ENCODE assay signal across 21 cellular contexts in genomic region chr5:32094691-32095090, GRCh38.
DNase-seq lines count a peak whose midpoint lies in the region; ATAC-seq, FAIRE-seq and TF ChIP-seq lines count a peak whose summit lies in the region.
"Had no signal": no experiment of that assay in that cellular context is flagged by ENCODE, and none has a peak within 500 bp of the region (broad histone marks: within the 10 kb centered on the region; RNA-seq: fewer than 3 reads in every experiment).

No MANE protein-coding gene starts in this region.

- H3K27me3 Mint-ChIP-seq in Caco-2 (ENCODE audit: insufficient read depth, unreplicated experiment) (no peaks in the 10 kb centered on the region), astrocyte (ENCODE audit: low read depth, unreplicated experiment) (no peaks in the 10 kb centered on the region), nephron progenitor cell (ENCODE audit: low read depth, poor library complexity) (peaks cover 3% of the 10 kb centered on the region)
- no peaks in the 10 kb centered on the region for H3K27me3 Mint-ChIP-seq in effector memory CD8-positive, alpha-beta T cell
- H3K27me3 Mint-ChIP-seq: CD8-positive, alpha-beta memory T cell had no signal

- TF ChIP-seq CTCF in Caco-2 (IDR thresholded peaks at IDR 0.05; ENCODE audit: insufficient read depth in 1 of 2, low read depth in 1 of 2, low read length in 1 of 2, severe bottlenecking in 1 of 2, unreplicated experiment in 1 of 2), result no peak
- TF ChIP-seq CTCF in astrocyte (IDR thresholded peaks at IDR 0.05; ENCODE audit: insufficient read depth, low read depth, low read length), result no peak
- no peak for TF ChIP-seq CTCF in nephron progenitor cell (IDR thresholded peaks at IDR 0.05)
- TF ChIP-seq CTCF in testis (IDR thresholded peaks at IDR 0.05), result no peak

- CTCF ChIA-PET in Caco-2 (lab: Charles Lee), result interaction anchor here (0.6 kb wide), 1 partner anchor 200 kb away, joined by 3 read pairs; no protein-coding TSS in a partner anchor

- intact Hi-C loops in Caco-2 (cut with micrococcal nuclease; ENCODE audit: unreplicated experiment) (loop anchor here (5.0 kb wide), 2 partner anchors 167 to 562 kb away; partner anchors contain the start of genes C5orf22 and DROSHA), testis (cut with DNase I; ENCODE audit: low total_unique reads) (loop anchor here (5.0 kb wide), 1 partner anchor 267 kb away; no protein-coding TSS in a partner anchor)

- H3K4me1 ChIP-seq in Caco-2 (no peaks in the 10 kb centered on the region), astrocyte (ENCODE audit: insufficient read depth, low read length) (no peaks in the 10 kb centered on the region), testis (peaks cover 30% of the 10 kb centered on the region)

- WGBS in testis, 2 donors, result 83 to 84% methylated on average over 5 of the region's 5 CpGs

- no peak for ATAC-seq in GM21528 (IDR thresholded peaks at IDR 0.05; ENCODE audit: low FRiP score, unreplicated experiment)
- ATAC-seq in effector memory CD8-positive, alpha-beta T cell (replicated peaks), result no peak
- ATAC-seq: K562, PC-3 had no signal

- no peak for FAIRE-seq in astrocyte (lab: Jason Lieb, UNC)
- FAIRE-seq: D721Med, GM12891, H1, K562 had no signal

- no peak overlapping the region for H3K9ac ChIP-seq in astrocyte (ENCODE audit: low read length)

- H3K79me2 ChIP-seq in astrocyte (ENCODE audit: insufficient read depth, low read length), result no peaks in the 10 kb centered on the region

- H3K9me3 ChIP-seq in Caco-2 (no peaks in the 10 kb centered on the region), astrocyte (ENCODE audit: insufficient read depth, low read depth, low read length) (no peaks in the 10 kb centered on the region), testis (no peaks in the 10 kb centered on the region)

- H3K4me1 Mint-ChIP-seq in Caco-2 (ENCODE audit: low read depth, unreplicated experiment), result no peaks in the 10 kb centered on the region
- H3K4me1 Mint-ChIP-seq in astrocyte (ENCODE audit: low read depth, unreplicated experiment), result peaks cover 19% of the 10 kb centered on the region
- peaks cover 46% of the 10 kb centered on the region for H3K4me1 Mint-ChIP-seq in nephron progenitor cell
- peaks cover 3 to 5% of the 10 kb centered on the region in 2 donors for H3K4me1 Mint-ChIP-seq in effector memory CD8-positive, alpha-beta T cell (ENCODE audit: low read depth in 2 of 2)

- no peak for DNase-seq in Caco-2
- no peak for DNase-seq in astrocyte (ENCODE audit: low read depth)
- DNase-seq in nephron progenitor cell, result no peak
- DNase-seq in testis, result no peak
- no peak for DNase-seq in NCI-H345 treated with DMSO at 0.1 percent for 48 hours (lab: John Stamatoyannopoulos, UW; ENCODE audit: unreplicated experiment)
- no peak for DNase-seq in effector memory CD8-positive, alpha-beta T cell
- DNase-seq: C1 segment of cervical spinal cord; CD8-positive, alpha-beta memory T cell; NCI-H1105; NCI-H187; NCI-H2107; NCI-H2227 treated with DMSO at 0.1 percent for 48 hours; NCI-H524 treated with DMSO at 0.1 percent for 48 hours; PC-3; RPMI8226; SIG-M5 had no signal

- peaks cover 9% of the 10 kb centered on the region for H4K20me1 ChIP-seq in astrocyte (ENCODE audit: insufficient read depth, low read length)

- H3K36me3 ChIP-seq in Caco-2 (ENCODE audit: control insufficient read depth, insufficient read depth, low read length) (no peaks in the 10 kb centered on the region), astrocyte (ENCODE audit: insufficient read depth, low read length) (peaks cover 16% of the 10 kb centered on the region), testis (ENCODE audit: low read depth, missing control alignments) (no peaks in the 10 kb centered on the region)

- H2AFZ ChIP-seq in astrocyte (ENCODE audit: low read depth, low read length), result no peak overlapping the region

- no peak overlapping the region for H3K4me3 ChIP-seq in Caco-2 (ENCODE audit: low read depth, low read length)
- no peak overlapping the region for H3K4me3 ChIP-seq in astrocyte (ENCODE audit: insufficient read depth, low read depth, low read length)
- no peak overlapping the region for H3K4me3 ChIP-seq in testis
- H3K4me3 ChIP-seq: K562 had no signal

- H3K27ac Mint-ChIP-seq in Caco-2 (ENCODE audit: unreplicated experiment), result peak overlapping the region; percentile 29
- H3K27ac Mint-ChIP-seq in astrocyte (ENCODE audit: unreplicated experiment), result peak overlapping the region; percentile 18
- H3K27ac Mint-ChIP-seq in nephron progenitor cell, result peak overlapping the region; percentile 89
- H3K27ac Mint-ChIP-seq in effector memory CD8-positive, alpha-beta T cell, result no peak overlapping the region

- peaks cover 51% of the 10 kb centered on the region for H3K36me3 Mint-ChIP-seq in Caco-2 (ENCODE audit: insufficient read depth, unreplicated experiment)
- peaks cover 18% of the 10 kb centered on the region for H3K36me3 Mint-ChIP-seq in astrocyte (ENCODE audit: low read depth, unreplicated experiment)
- peaks cover 25% of the 10 kb centered on the region for H3K36me3 Mint-ChIP-seq in nephron progenitor cell (ENCODE audit: low read depth)
- peaks cover 16% of the 10 kb centered on the region for H3K36me3 Mint-ChIP-seq in effector memory CD8-positive, alpha-beta T cell (ENCODE audit: insufficient read depth)

- no TSS peak for BruUV-seq in Caco-2 (replicated peaks; lab: Mats Ljungman, UMichigan)

- no peak for TF ChIP-seq POLR2A in testis (IDR thresholded peaks at IDR 0.05)

- no peak overlapping the region for H3K4me3 Mint-ChIP-seq in Caco-2 (ENCODE audit: unreplicated experiment)
- no peak overlapping the region for H3K4me3 Mint-ChIP-seq in astrocyte (ENCODE audit: unreplicated experiment)
- no peak overlapping the region for H3K4me3 Mint-ChIP-seq in nephron progenitor cell
- H3K4me3 Mint-ChIP-seq in effector memory CD8-positive, alpha-beta T cell, result no peak overlapping the region
- H3K4me3 Mint-ChIP-seq: CD8-positive, alpha-beta memory T cell had no signal

- POLR2A ChIA-PET in Caco-2 (lab: Charles Lee), result no interaction called here

- H3K27ac ChIP-seq in astrocyte (ENCODE audit: low read depth, low read length) (no peak overlapping the region), testis (peak overlapping the region; percentile 83 to 90)

- H3K27me3 ChIP-seq in Caco-2 (replicated peaks; ENCODE audit: control insufficient read depth, insufficient read depth, low read length), result no peaks in the 10 kb centered on the region
- H3K27me3 ChIP-seq in astrocyte (ENCODE audit: insufficient read depth, low read length), result no peaks in the 10 kb centered on the region
- no peaks in the 10 kb centered on the region for H3K27me3 ChIP-seq in testis

- H3K9me3 Mint-ChIP-seq in Caco-2 (ENCODE audit: unreplicated experiment) (no peaks in the 10 kb centered on the region), astrocyte (ENCODE audit: unreplicated experiment) (no peaks in the 10 kb centered on the region), nephron progenitor cell (no peaks in the 10 kb centered on the region)
- no peaks in the 10 kb centered on the region for H3K9me3 Mint-ChIP-seq in effector memory CD8-positive, alpha-beta T cell
- H3K9me3 Mint-ChIP-seq: CD8-positive, alpha-beta memory T cell had no signal

- no peak overlapping the region for H3K4me2 ChIP-seq in astrocyte (ENCODE audit: low read length)

Comparison
In these comparisons a context has a peak if more than half of its experiments do, and no peak if none do; other contexts are left out.
1. H3K27ac Mint-ChIP-seq: peak in Caco-2 (single experiment), astrocyte (single experiment) and nephron progenitor cell (single experiment); none in effector memory CD8-positive, alpha-beta T cell (0 of 2).